ENCODE assay signal across 19 cellular contexts in the genomic region with DNA sequence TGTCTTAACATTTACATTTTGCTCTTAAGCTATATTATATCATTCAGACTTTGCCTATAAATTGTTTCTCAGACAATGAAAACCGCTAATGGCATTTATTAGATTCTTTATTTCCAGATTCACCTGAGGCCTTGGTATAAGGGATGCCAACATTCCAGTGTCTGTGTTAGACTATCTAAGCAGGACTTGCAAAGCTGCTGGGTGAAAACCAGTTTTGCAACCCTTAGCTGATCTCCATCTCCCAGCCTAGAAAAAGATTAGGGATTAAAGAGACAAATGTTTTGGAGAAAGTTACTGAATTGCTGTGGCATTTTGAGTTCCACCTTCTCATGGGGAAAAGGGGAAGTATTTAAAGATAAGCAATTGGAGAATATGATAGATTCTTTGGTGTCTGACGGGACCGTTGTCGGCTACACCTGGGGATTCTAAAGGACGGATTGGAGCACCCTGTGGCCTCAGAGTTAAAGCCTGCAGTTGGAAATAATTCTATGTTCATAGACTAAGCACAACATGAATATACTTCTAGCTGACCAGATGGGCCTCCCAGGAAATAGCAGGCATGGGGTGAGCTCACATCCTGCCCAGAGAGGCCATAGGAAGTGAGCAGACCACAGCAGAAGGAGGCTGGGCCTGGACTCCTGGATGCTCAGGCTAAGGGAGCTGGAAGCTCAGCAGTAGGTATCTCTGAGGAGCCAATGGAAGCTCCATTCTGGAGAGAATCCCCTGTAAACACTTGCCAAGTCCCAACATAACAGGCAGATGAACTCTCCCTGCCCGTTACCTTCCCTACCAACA. TPM values are rescaled to one million over a fixed set of nuclear protein-coding genes. Genes with fewer than 3 reads are reported as not detected.
DNase-seq lines count a peak whose midpoint lies in the region; ATAC-seq, FAIRE-seq and TF ChIP-seq lines count a peak whose summit lies in the region.
"Had no signal": no experiment of that assay in that cellular context is flagged by ENCODE, and none has a peak within 500 bp of the region (broad histone marks: within the 10 kb centered on the region; RNA-seq: fewer than 3 reads in every experiment).

No MANE protein-coding gene starts in this region.

- no peaks in the 10 kb centered on the region for H3K4me1 Mint-ChIP-seq in stimulated activated effector memory CD8-positive, alpha-beta T cell treated with anti-CD3 and anti-CD28 coated beads, Interleukin-12 subunit alpha, Interleukin-12 subunit beta, amount 100 ng/mL, for 72 hours
- H3K4me1 Mint-ChIP-seq: activated naive CD8-positive, alpha-beta T cell treated with anti-CD3 and anti-CD28 coated beads for 36 hours had no signal

- DNase-seq in H54 (ENCODE audit: insufficient read length, low spot score), result peak; percentile 19
- DNase-seq in NCI-H226, result peak; percentile 54
- peak; percentile 39 for DNase-seq in dermis blood vessel endothelial cell
- DNase-seq in psoas muscle, result no peak
- no peak for DNase-seq in NCI-H2107 (lab: John Stamatoyannopoulos, UW)
- no peak for DNase-seq in stimulated activated effector memory CD8-positive, alpha-beta T cell treated with anti-CD3 and anti-CD28 coated beads, Interleukin-12 subunit alpha, Interleukin-12 subunit beta, amount 100 ng/mL, for 72 hours (ENCODE audit: low spot score in 2 of 2)
- DNase-seq: activated naive CD8-positive, alpha-beta T cell treated with anti-CD3 and anti-CD28 coated beads for 36 hours; activated T-cell treated with anti-CD3 and anti-CD28 coated beads, Interleukin-2, amount 50 U/mL, for 72 hours; brain microvascular endothelial cell; dorsolateral prefrontal cortex; GF-D8; head of caudate nucleus; MM.1S; NCI-H187 had no signal

- WGBS in psoas muscle, 3 donors, result 85 to 92% (median 88%) methylated on average over 6 of the region's 6 CpGs

- H3K36me3 Mint-ChIP-seq in stimulated activated effector memory CD8-positive, alpha-beta T cell treated with anti-CD3 and anti-CD28 coated beads, Interleukin-12 subunit alpha, Interleukin-12 subunit beta, amount 100 ng/mL, for 72 hours, result no peaks in the 10 kb centered on the region

- no peak overlapping the region for H3K27ac Mint-ChIP-seq in stimulated activated effector memory CD8-positive, alpha-beta T cell treated with anti-CD3 and anti-CD28 coated beads, Interleukin-12 subunit alpha, Interleukin-12 subunit beta, amount 100 ng/mL, for 72 hours
- H3K27ac Mint-ChIP-seq: activated naive CD8-positive, alpha-beta T cell treated with anti-CD3 and anti-CD28 coated beads for 36 hours; activated T-cell treated with anti-CD3 and anti-CD28 coated beads, Interleukin-2, amount 50 U/mL, for 72 hours had no signal

- peaks cover 25% of the 10 kb centered on the region for H3K4me1 ChIP-seq in psoas muscle

- H3K9me3 Mint-ChIP-seq in stimulated activated effector memory CD8-positive, alpha-beta T cell treated with anti-CD3 and anti-CD28 coated beads, Interleukin-12 subunit alpha, Interleukin-12 subunit beta, amount 100 ng/mL, for 72 hours, result no peaks in the 10 kb centered on the region
- H3K9me3 Mint-ChIP-seq: activated naive CD8-positive, alpha-beta T cell treated with anti-CD3 and anti-CD28 coated beads for 36 hours; activated T-cell treated with anti-CD3 and anti-CD28 coated beads, Interleukin-2, amount 50 U/mL, for 72 hours had no signal

- intact Hi-C loops in psoas muscle (cut with DNase I), result no loop called here

- H3K4me3 Mint-ChIP-seq in stimulated activated effector memory CD8-positive, alpha-beta T cell treated with anti-CD3 and anti-CD28 coated beads, Interleukin-12 subunit alpha, Interleukin-12 subunit beta, amount 100 ng/mL, for 72 hours, result no peak overlapping the region
- H3K4me3 Mint-ChIP-seq: activated naive CD8-positive, alpha-beta T cell treated with anti-CD3 and anti-CD28 coated beads for 36 hours; activated T-cell treated with anti-CD3 and anti-CD28 coated beads, Interleukin-2, amount 50 U/mL, for 72 hours had no signal

- peak; percentile 60 for FAIRE-seq in H54 (lab: Jason Lieb, UNC)
- FAIRE-seq: GM12878 had no signal

- no peak for TF ChIP-seq POLR2A in H54 (IDR thresholded peaks at IDR 0.05; ENCODE audit: low read depth, low read length)

- H3K27ac ChIP-seq in psoas muscle, result peak overlapping the region; percentile 2
- H3K27ac ChIP-seq: brain microvascular endothelial cell, dorsolateral prefrontal cortex had no signal

- no peak overlapping the region for H3K4me3 ChIP-seq in psoas muscle
- H3K4me3 ChIP-seq: dorsolateral prefrontal cortex, GM12878 had no signal

- no peaks in the 10 kb centered on the region for H3K27me3 ChIP-seq in psoas muscle (ENCODE audit: insufficient read depth in 3 of 3, low read length in 2 of 3)
- H3K27me3 ChIP-seq: brain microvascular endothelial cell had no signal

- ATAC-seq in psoas muscle (peak in 3 of 4 donors; percentile 16 to 25 (median 19)), HG03521 (IDR thresholded peaks at IDR 0.05; ENCODE audit: unreplicated experiment) (no peak)
- ATAC-seq in stimulated activated effector memory CD8-positive, alpha-beta T cell treated with anti-CD3 and anti-CD28 coated beads, Interleukin-12 subunit alpha, Interleukin-12 subunit beta, amount 100 ng/mL, for 72 hours, result no peak
- ATAC-seq: activated CD4-positive, CD25-positive, alpha-beta regulatory T cell treated with anti-CD3 and anti-CD28 coated beads, Interleukin-2, amount 50 U/mL, for 24 hours; activated T-cell treated with anti-CD3 and anti-CD28 coated beads, Interleukin-2, amount 50 U/mL, for 72 hours; esophagus mucosa; GM12878 had no signal

- H3K9me3 ChIP-seq in psoas muscle, result no peaks in the 10 kb centered on the region

- H3K36me3 ChIP-seq in psoas muscle (ENCODE audit: insufficient read depth in 1 of 2, low read depth in 1 of 2), result no peaks in the 10 kb centered on the region
- H3K36me3 ChIP-seq: brain microvascular endothelial cell had no signal

- TF ChIP-seq CTCF in psoas muscle (IDR thresholded peaks at IDR 0.05), result no peak

RNA-seq across cellular contexts. Expression of a gene that starts 21.8 kb away (rescaled TPM):
- total RNA-seq in dermis blood vessel endothelial cell (6.6 and 8.0 TPM in 2 replicates), psoas muscle (10 to 100 TPM; 19.6 to 35.7 (median 25.3) TPM)
- polyA plus RNA-seq in psoas muscle, result 10 to 100 TPM in 2 of 3 donors, 1 to 10 TPM in 1; 5.1 to 13.9 (median 12.4) TPM
- total RNA-seq: activated naive CD8-positive, alpha-beta T cell treated with anti-CD3 and anti-CD28 coated beads for 36 hours; activated T-cell treated with anti-CD3 and anti-CD28 coated beads, Interleukin-2, amount 50 U/mL, for 72 hours; GM12878; T-helper 1 cell treated with Interleukin-12 subunit alpha and Interleukin-12 subunit beta and Interleukin-4 antibody, amounts not matched to agents 30 ng/mL and 1 ng/mL, for 36 hours had no signal
- polyA plus RNA-seq: GM12878 had no signal

Comparison
In these comparisons a context has a peak if more than half of its experiments do, and no peak if none do; other contexts are left out.
1. DNase-seq: peak in H54 (single experiment), NCI-H226 (single experiment) and dermis blood vessel endothelial cell (single experiment); none in psoas muscle (0 of 2), NCI-H2107 (single experiment) and stimulated activated effector memory CD8-positive, alpha-beta T cell treated with anti-CD3 and anti-CD28 coated beads, Interleukin-12 subunit alpha, Interleukin-12 subunit beta, amount 100 ng/mL, for 72 hours (0 of 2).
2. ATAC-seq: peak in psoas muscle (3 of 4); none in stimulated activated effector memory CD8-positive, alpha-beta T cell treated with anti-CD3 and anti-CD28 coated beads, Interleukin-12 subunit alpha, Interleukin-12 subunit beta, amount 100 ng/mL, for 72 hours (single experiment) and HG03521 (single experiment).